8 cellular contexts compared by ENCODE assay signal in genomic region chr1:18945401-18945849, GRCh38. TPM values are rescaled to one million over a fixed set of nuclear protein-coding genes. Genes with fewer than 3 reads are reported as not detected.
DNase-seq lines count a peak whose midpoint lies in the region; ATAC-seq lines count a peak whose summit lies in the region.

No MANE protein-coding gene starts in this region.

- H3K27ac ChIP-seq in temporal lobe (ENCODE audit: low read depth, low read length): peak overlapping the region; percentile 83

- H3K27ac Mint-ChIP-seq in activated CD4-positive, alpha-beta T cell treated with anti-CD3 and anti-CD28 coated beads, Interleukin-2, amount 10 ng/mL, durations not matched to agents 24 days and 14 days: peak overlapping the region; percentile 80
- peak overlapping the region; percentile 39 for H3K27ac Mint-ChIP-seq in activated naive CD8-positive, alpha-beta T cell treated with anti-CD3 and anti-CD28 coated beads, Interleukin-2, amount 50 U/mL, for 24 hours

- no peaks in the 10 kb centered on the region for H3K9me3 Mint-ChIP-seq in activated CD4-positive, alpha-beta T cell treated with anti-CD3 and anti-CD28 coated beads, Interleukin-2, amount 10 ng/mL, durations not matched to agents 24 days and 14 days
- no peaks in the 10 kb centered on the region for H3K9me3 Mint-ChIP-seq in activated naive CD8-positive, alpha-beta T cell treated with anti-CD3 and anti-CD28 coated beads, Interleukin-2, amount 50 U/mL, for 24 hours

- H3K27me3 Mint-ChIP-seq in activated CD4-positive, alpha-beta T cell treated with anti-CD3 and anti-CD28 coated beads, Interleukin-2, amount 10 ng/mL, durations not matched to agents 24 days and 14 days: no peaks in the 10 kb centered on the region
- no peaks in the 10 kb centered on the region for H3K27me3 Mint-ChIP-seq in activated naive CD8-positive, alpha-beta T cell treated with anti-CD3 and anti-CD28 coated beads, Interleukin-2, amount 50 U/mL, for 24 hours

- no peak overlapping the region for H3K4me3 Mint-ChIP-seq in activated CD4-positive, alpha-beta T cell treated with anti-CD3 and anti-CD28 coated beads, Interleukin-2, amount 10 ng/mL, durations not matched to agents 24 days and 14 days
- no peak overlapping the region for H3K4me3 Mint-ChIP-seq in activated naive CD8-positive, alpha-beta T cell treated with anti-CD3 and anti-CD28 coated beads, Interleukin-2, amount 50 U/mL, for 24 hours

- intact Hi-C loops in activated CD4-positive, alpha-beta T cell treated with anti-CD3 and anti-CD28 coated beads, Interleukin-2, amount 10 ng/mL, durations not matched to agents 24 days and 14 days (cut with micrococcal nuclease): no loop called here

- peaks cover 5% of the 10 kb centered on the region for H3K36me3 Mint-ChIP-seq in activated CD4-positive, alpha-beta T cell treated with anti-CD3 and anti-CD28 coated beads, Interleukin-2, amount 10 ng/mL, durations not matched to agents 24 days and 14 days (ENCODE audit: low read depth)
- H3K36me3 Mint-ChIP-seq in activated naive CD8-positive, alpha-beta T cell treated with anti-CD3 and anti-CD28 coated beads, Interleukin-2, amount 50 U/mL, for 24 hours (ENCODE audit: low read depth): peaks cover 9% of the 10 kb centered on the region

- ATAC-seq in activated naive CD8-positive, alpha-beta T cell treated with anti-CD3 and anti-CD28 coated beads, Interleukin-2, amount 50 U/mL, for 24 hours: no peak
- ATAC-seq in activated CD4-positive, CD25-positive, alpha-beta regulatory T cell treated with anti-CD3 and anti-CD28 coated beads, Interleukin-2, amount 50 U/mL, for 24 hours: no peak

- H3K4me1 Mint-ChIP-seq in activated CD4-positive, alpha-beta T cell treated with anti-CD3 and anti-CD28 coated beads, Interleukin-2, amount 10 ng/mL, durations not matched to agents 24 days and 14 days: peaks cover 61% of the 10 kb centered on the region
- peaks cover 80% of the 10 kb centered on the region for H3K4me1 Mint-ChIP-seq in activated naive CD8-positive, alpha-beta T cell treated with anti-CD3 and anti-CD28 coated beads, Interleukin-2, amount 50 U/mL, for 24 hours

- no peak for DNase-seq in activated CD4-positive, alpha-beta T cell treated with anti-CD3 and anti-CD28 coated beads, Interleukin-2, amount 10 ng/mL, durations not matched to agents 24 days and 14 days
- DNase-seq in activated CD4-positive, alpha-beta T cell treated with anti-CD3 and anti-CD28 coated beads for 4 hours: no peak
- DNase-seq in activated naive CD8-positive, alpha-beta T cell treated with anti-CD3 and anti-CD28 coated beads, Interleukin-2, amount 50 U/mL, for 24 hours: no peak
- peak; percentile 43 for DNase-seq in iPS-NIHi11 (ENCODE audit: low spot score)
- DNase-seq in RKO (ENCODE audit: low spot score): no peak
- no peak for DNase-seq in activated CD8-positive, alpha-beta memory T cell treated with anti-CD3 and anti-CD28 coated beads, Interleukin-2, amount 50 U/mL, for 4 hours

RNA-seq across cellular contexts. Expression of gene IFFO2, which starts 11.1 kb away (rescaled TPM):
- 32.3 and 36.8 TPM in 2 replicates for total RNA-seq in activated CD4-positive, alpha-beta T cell treated with anti-CD3 and anti-CD28 coated beads, Interleukin-2, amount 10 ng/mL, durations not matched to agents 24 days and 14 days
- 6.9 TPM for total RNA-seq in temporal lobe

RNA-seq across cellular contexts. Expression of gene ALDH4A1, which starts 43.1 kb away (rescaled TPM):
- total RNA-seq in activated CD4-positive, alpha-beta T cell treated with anti-CD3 and anti-CD28 coated beads, Interleukin-2, amount 10 ng/mL, durations not matched to agents 24 days and 14 days: 2.8 and 5.2 TPM in 2 replicates
- total RNA-seq in temporal lobe: 4.9 TPM
